Comparison of ENCODE assay signal across 1 cellular context in genomic region chr12:27191531-27191930, GRCh38.
TF ChIP-seq lines count a peak whose summit lies in the region.

No MANE protein-coding gene starts in this region.

TF ChIP-seq in IMR-90, 13 proteins besides CTCF, POLR2A, EP300 and RAD21:
- TF ChIP-seq RFX5 (IDR thresholded peaks at IDR 0.05; ENCODE audit: low read depth, low read length) = no peak
- TF ChIP-seq FOS (IDR thresholded peaks at IDR 0.05; ENCODE audit: low read depth, low read length) = no peak
- TF ChIP-seq CEBPB (IDR thresholded peaks at IDR 0.05; ENCODE audit: low read depth, low read length) = no peak
- no peak for TF ChIP-seq CHD1 (IDR thresholded peaks at IDR 0.05; ENCODE audit: low read depth, low read length)
- no peak for TF ChIP-seq RCOR1 (IDR thresholded peaks at IDR 0.05; ENCODE audit: insufficient replicate concordance, low read length)
- TF ChIP-seq MXI1 (IDR thresholded peaks at IDR 0.05; ENCODE audit: borderline replicate concordance, low read depth, low read length) = no peak
- no peak for TF ChIP-seq USF2 (IDR thresholded peaks at IDR 0.05; ENCODE audit: low read depth, low read length)
- no peak for TF ChIP-seq BHLHE40 (IDR thresholded peaks at IDR 0.05; ENCODE audit: low read depth, low read length)
